Comparison of ENCODE assay signal across 21 cellular contexts in the genomic region with DNA sequence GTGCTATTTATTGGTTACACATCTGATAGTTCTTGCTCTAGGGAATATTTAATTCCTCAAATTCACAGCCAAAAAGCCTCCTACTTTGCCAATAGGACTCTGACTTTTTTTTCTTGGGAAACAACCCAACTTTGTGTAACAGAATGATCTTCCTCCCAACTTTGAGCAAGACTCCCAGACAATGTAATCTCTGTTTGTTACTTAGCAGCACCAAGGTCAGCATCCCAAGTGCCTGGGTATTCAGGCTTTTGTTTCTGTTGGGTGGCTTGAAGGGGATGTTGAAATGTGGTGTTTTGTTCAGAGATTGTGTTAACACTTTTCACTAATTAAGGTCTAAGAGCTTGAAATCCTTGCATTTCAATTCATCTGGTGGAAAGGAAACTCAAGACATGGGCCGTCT.
DNase-seq lines count a peak whose midpoint lies in the region; ATAC-seq and TF ChIP-seq lines count a peak whose summit lies in the region.
"Had no signal": no experiment of that assay in that cellular context is flagged by ENCODE, and none has a peak within 500 bp of the region (broad histone marks: within the 10 kb centered on the region; RNA-seq: fewer than 3 reads in every experiment).

No MANE protein-coding gene starts in this region.

- H3K4me1 ChIP-seq in endodermal cell (ENCODE audit: control insufficient read depth, insufficient read depth, low read length), result peaks cover 8% of the 10 kb centered on the region
- no peaks in the 10 kb centered on the region for H3K4me1 ChIP-seq in mesendoderm (ENCODE audit: control insufficient read depth, low read depth, low read length)
- H3K4me1 ChIP-seq in tibial nerve, result peaks cover 0 to 6% (median 0%) of the 10 kb centered on the region in 4 donors

- no peak for ATAC-seq in GM19035 (IDR thresholded peaks at IDR 0.05; ENCODE audit: unreplicated experiment)
- ATAC-seq: HepG2 had no signal

- TF ChIP-seq RAD21 in Ishikawa (IDR thresholded peaks at IDR 0.05; ENCODE audit: low read depth), result no peak

- DNase-seq in endodermal cell (no peak), mesendoderm (peak; percentile 53), tibial nerve (ENCODE audit: low spot score in 2 of 2) (no peak), NCI-H748 treated with DMSO at 0.1 percent for 48 hours (lab: John Stamatoyannopoulos, UW) (no peak)
- no peak for DNase-seq in activated T-helper 2 cell treated with anti-CD3 and anti-CD28 coated beads, Interferon-gamma antibody, Interleukin-2, Interleukin-4, amounts not matched to agents 10 μg/mL and 5 μg/mL and 100 μg/mL, durations not matched to agents 14 hours and 24 hours and 36 hours (ENCODE audit: low spot score)
- DNase-seq: CD4-positive, CD25-positive, alpha-beta regulatory T cell; EL; GF-D8; H7; HFFc6; KBM-7; NCI-H1092; NCI-H1436; NCI-H2029; NCI-H226; NCI-H524 treated with DMSO at 0.1 percent for 48 hours; Right ventricle myocardium superior had no signal

- no peak overlapping the region for H3K4ac ChIP-seq in mesendoderm (ENCODE audit: low read depth, low read length)

- H3K4me2 ChIP-seq in mesendoderm (ENCODE audit: low read length), result no peak overlapping the region

- peaks cover 4% of the 10 kb centered on the region for H3K27me3 Mint-ChIP-seq in endodermal cell (ENCODE audit: insufficient read depth)
- no peaks in the 10 kb centered on the region for H3K27me3 Mint-ChIP-seq in activated T-helper 2 cell treated with anti-CD3 and anti-CD28 coated beads, Interferon-gamma antibody, Interleukin-2, Interleukin-4, amounts not matched to agents 10 μg/mL and 5 μg/mL and 100 μg/mL, durations not matched to agents 14 hours and 24 hours and 36 hours (ENCODE audit: low read depth)
- H3K27me3 Mint-ChIP-seq: CD4-positive, CD25-positive, alpha-beta regulatory T cell had no signal

- no peaks in the 10 kb centered on the region for H3K36me3 ChIP-seq in endodermal cell (ENCODE audit: control insufficient read depth, insufficient read depth, low read length)
- H3K36me3 ChIP-seq in mesendoderm (ENCODE audit: control insufficient read depth, insufficient read depth, low read length), result no peaks in the 10 kb centered on the region
- H3K36me3 ChIP-seq in tibial nerve, result peaks cover 0 to 4% (median 0%) of the 10 kb centered on the region in 3 donors

- no peak overlapping the region for H3K56ac ChIP-seq in mesendoderm (ENCODE audit: low read length)

- H3K4me1 Mint-ChIP-seq in endodermal cell, result peaks cover 15% of the 10 kb centered on the region
- H3K4me1 Mint-ChIP-seq in activated T-helper 2 cell treated with anti-CD3 and anti-CD28 coated beads, Interferon-gamma antibody, Interleukin-2, Interleukin-4, amounts not matched to agents 10 μg/mL and 5 μg/mL and 100 μg/mL, durations not matched to agents 14 hours and 24 hours and 36 hours (ENCODE audit: low read depth), result no peaks in the 10 kb centered on the region
- H3K4me1 Mint-ChIP-seq: CD4-positive, CD25-positive, alpha-beta regulatory T cell had no signal

- H4K8ac ChIP-seq in mesendoderm (ENCODE audit: low read depth, low read length), result no peak overlapping the region

- no peaks in the 10 kb centered on the region for H3K79me1 ChIP-seq in mesendoderm (ENCODE audit: low read length)

- no peaks in the 10 kb centered on the region for H3K9me3 ChIP-seq in endodermal cell (ENCODE audit: control insufficient read depth, low read length)
- no peaks in the 10 kb centered on the region for H3K9me3 ChIP-seq in tibial nerve

- no peak overlapping the region for H3K23ac ChIP-seq in mesendoderm (ENCODE audit: low read length)

- H2AK5ac ChIP-seq in mesendoderm (ENCODE audit: low read length), result no peak overlapping the region

- no peak overlapping the region for H3K4me3 Mint-ChIP-seq in endodermal cell
- no peak overlapping the region for H3K4me3 Mint-ChIP-seq in activated T-helper 2 cell treated with anti-CD3 and anti-CD28 coated beads, Interferon-gamma antibody, Interleukin-2, Interleukin-4, amounts not matched to agents 10 μg/mL and 5 μg/mL and 100 μg/mL, durations not matched to agents 14 hours and 24 hours and 36 hours (ENCODE audit: low read depth)
- H3K4me3 Mint-ChIP-seq: CD4-positive, CD25-positive, alpha-beta regulatory T cell; HFFc6 had no signal

- H3K27me3 ChIP-seq in endodermal cell (ENCODE audit: control insufficient read depth, insufficient read depth, low read length, poor library complexity, severe bottlenecking), result no peaks in the 10 kb centered on the region
- H3K27me3 ChIP-seq in mesendoderm (ENCODE audit: insufficient read depth, low read length, poor library complexity), result no peaks in the 10 kb centered on the region
- H3K27me3 ChIP-seq in tibial nerve, result no peaks in the 10 kb centered on the region

- TF ChIP-seq CTCF in endodermal cell (conservative IDR thresholded peaks at IDR 0.05) (no peak), tibial nerve (IDR thresholded peaks at IDR 0.05) (no peak)

- H2BK120ac ChIP-seq in mesendoderm (ENCODE audit: low read depth, low read length), result no peak overlapping the region

- no peaks in the 10 kb centered on the region for H3K9me3 Mint-ChIP-seq in endodermal cell
- H3K9me3 Mint-ChIP-seq in activated T-helper 2 cell treated with anti-CD3 and anti-CD28 coated beads, Interferon-gamma antibody, Interleukin-2, Interleukin-4, amounts not matched to agents 10 μg/mL and 5 μg/mL and 100 μg/mL, durations not matched to agents 14 hours and 24 hours and 36 hours, result no peaks in the 10 kb centered on the region
- H3K9me3 Mint-ChIP-seq: HFFc6 had no signal

- H3K27ac ChIP-seq in endodermal cell (ENCODE audit: low read depth, low read length) (no peak overlapping the region), mesendoderm (ENCODE audit: low read depth, low read length) (no peak overlapping the region), tibial nerve (peak overlapping the region; percentile 31 to 84 (median 54))
- H3K27ac ChIP-seq: HL-60 had no signal

- TF ChIP-seq POLR2A in tibial nerve (IDR thresholded peaks at IDR 0.05), result no peak

- no peaks in the 10 kb centered on the region for H3K79me2 ChIP-seq in mesendoderm (ENCODE audit: control insufficient read depth, insufficient read depth, low read length)

- H3K27ac Mint-ChIP-seq in endodermal cell, result no peak overlapping the region
- H3K27ac Mint-ChIP-seq in activated T-helper 2 cell treated with anti-CD3 and anti-CD28 coated beads, Interferon-gamma antibody, Interleukin-2, Interleukin-4, amounts not matched to agents 10 μg/mL and 5 μg/mL and 100 μg/mL, durations not matched to agents 14 hours and 24 hours and 36 hours, result no peak overlapping the region
- H3K27ac Mint-ChIP-seq: CD4-positive, CD25-positive, alpha-beta regulatory T cell; HFFc6 had no signal

- H4K5ac ChIP-seq in mesendoderm (ENCODE audit: low read length), result no peak overlapping the region

- no peaks in the 10 kb centered on the region for H3K36me3 Mint-ChIP-seq in endodermal cell (ENCODE audit: low read depth)
- no peaks in the 10 kb centered on the region for H3K36me3 Mint-ChIP-seq in activated T-helper 2 cell treated with anti-CD3 and anti-CD28 coated beads, Interferon-gamma antibody, Interleukin-2, Interleukin-4, amounts not matched to agents 10 μg/mL and 5 μg/mL and 100 μg/mL, durations not matched to agents 14 hours and 24 hours and 36 hours (ENCODE audit: low read depth)
- H3K36me3 Mint-ChIP-seq: CD4-positive, CD25-positive, alpha-beta regulatory T cell had no signal

- WGBS in endodermal cell (ENCODE audit: insufficient coverage in 1 of 2, insufficient read length in 1 of 2), 2 experiments, result 83 to 89% methylated on average over 1 of the region's 1 CpG
- WGBS in mesendoderm (ENCODE audit: extremely low coverage, insufficient coverage, low lambda C conversion rate), result no CpG with 5 or more reads among the region's 1 CpG
- WGBS in tibial nerve, 2 donors, result 44 to 45% methylated on average over 1 of the region's 1 CpG

- intact Hi-C loops in activated T-helper 2 cell treated with anti-CD3 and anti-CD28 coated beads, Interferon-gamma antibody, Interleukin-2, Interleukin-4, amounts not matched to agents 10 μg/mL and 5 μg/mL and 100 μg/mL, durations not matched to agents 14 hours and 24 hours and 36 hours (cut with micrococcal nuclease), result no loop called here

- H3K9ac ChIP-seq in endodermal cell (ENCODE audit: extremely low read depth, low read length, poor library complexity, severe bottlenecking) (no peak overlapping the region), mesendoderm (ENCODE audit: low read length) (no peak overlapping the region)

- H3K18ac ChIP-seq in mesendoderm (ENCODE audit: low read length), result no peak overlapping the region

- H3K4me3 ChIP-seq in endodermal cell (ENCODE audit: low read length) (peak overlapping the region; percentile 43), mesendoderm (ENCODE audit: low read length) (no peak overlapping the region), tibial nerve (no peak overlapping the region)

- H2BK5ac ChIP-seq in mesendoderm (ENCODE audit: low read length), result no peak overlapping the region

- H2BK15ac ChIP-seq in mesendoderm (replicated peaks; ENCODE audit: low read depth), result no peak overlapping the region

- TF ChIP-seq EP300 in Ishikawa (IDR thresholded peaks at IDR 0.05; ENCODE audit: borderline replicate concordance) (no peak), tibial nerve (IDR thresholded peaks at IDR 0.05) (peak in 1 of 2 donors; percentile 64)

TF ChIP-seq in Ishikawa, 13 proteins besides CTCF, POLR2A, EP300 and RAD21:
- TF ChIP-seq FOXM1 (IDR thresholded peaks at IDR 0.05; ENCODE audit: borderline replicate concordance, low read depth), result no peak
- TF ChIP-seq, protein P1, sequence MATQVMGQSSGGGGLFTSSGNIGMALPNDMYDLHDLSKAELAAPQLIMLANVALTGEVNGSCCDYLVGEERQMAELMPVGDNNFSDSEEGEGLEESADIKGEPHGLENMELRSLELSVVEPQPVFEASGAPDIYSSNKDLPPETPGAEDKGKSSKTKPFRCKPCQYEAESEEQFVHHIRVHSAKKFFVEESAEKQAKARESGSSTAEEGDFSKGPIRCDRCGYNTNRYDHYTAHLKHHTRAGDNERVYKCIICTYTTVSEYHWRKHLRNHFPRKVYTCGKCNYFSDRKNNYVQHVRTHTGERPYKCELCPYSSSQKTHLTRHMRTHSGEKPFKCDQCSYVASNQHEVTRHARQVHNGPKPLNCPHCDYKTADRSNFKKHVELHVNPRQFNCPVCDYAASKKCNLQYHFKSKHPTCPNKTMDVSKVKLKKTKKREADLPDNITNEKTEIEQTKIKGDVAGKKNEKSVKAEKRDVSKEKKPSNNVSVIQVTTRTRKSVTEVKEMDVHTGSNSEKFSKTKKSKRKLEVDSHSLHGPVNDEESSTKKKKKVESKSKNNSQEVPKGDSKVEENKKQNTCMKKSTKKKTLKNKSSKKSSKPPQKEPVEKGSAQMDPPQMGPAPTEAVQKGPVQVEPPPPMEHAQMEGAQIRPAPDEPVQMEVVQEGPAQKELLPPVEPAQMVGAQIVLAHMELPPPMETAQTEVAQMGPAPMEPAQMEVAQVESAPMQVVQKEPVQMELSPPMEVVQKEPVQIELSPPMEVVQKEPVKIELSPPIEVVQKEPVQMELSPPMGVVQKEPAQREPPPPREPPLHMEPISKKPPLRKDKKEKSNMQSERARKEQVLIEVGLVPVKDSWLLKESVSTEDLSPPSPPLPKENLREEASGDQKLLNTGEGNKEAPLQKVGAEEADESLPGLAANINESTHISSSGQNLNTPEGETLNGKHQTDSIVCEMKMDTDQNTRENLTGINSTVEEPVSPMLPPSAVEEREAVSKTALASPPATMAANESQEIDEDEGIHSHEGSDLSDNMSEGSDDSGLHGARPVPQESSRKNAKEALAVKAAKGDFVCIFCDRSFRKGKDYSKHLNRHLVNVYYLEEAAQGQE (IDR thresholded peaks at IDR 0.05; ENCODE audit: low read depth), result 0 out of 2 replicates have a peak, but pooled peaks have one; percentile 23

Comparison
In these comparisons a context has a peak if more than half of its experiments do, and no peak if none do; other contexts are left out.
1. H3K27ac ChIP-seq: peak in tibial nerve (4 of 4); none in endodermal cell (single experiment) and mesendoderm (single experiment).